Comparison of ENCODE assay signal across 21 cellular contexts in genomic region chr10:101993836-101994235, GRCh38.
"Had no signal": no experiment of that assay in that cellular context is flagged by ENCODE, and none has a peak within 500 bp of the region (broad histone marks: within the 10 kb centered on the region; RNA-seq: fewer than 3 reads in every experiment).

No MANE protein-coding gene starts in this region.

- H3K27ac ChIP-seq: adrenal gland, neutrophil, ovary, prostate gland, tibial nerve had no signal

- H3K9me3 Mint-ChIP-seq: activated naive CD4-positive, alpha-beta T cell treated with anti-CD3 and anti-CD28 coated beads, Interleukin-2, amount 50 U/mL, for 72 hours; activated T-helper 1 cell treated with anti-CD3 and anti-CD28 coated beads, Interleukin-12 subunit alpha, Interleukin-12 subunit beta, Interleukin-2, Interleukin-4 antibody, amounts not matched to agents 30 ng/mL and 10 ng/mL and 1 ng/mL, durations not matched to agents 14 hours and 24 hours and 36 hours; immature natural killer cell; natural killer cell; T-helper 2 cell treated with Interferon-gamma antibody and Interleukin-4, amounts not matched to agents 5 μg/mL and 100 μg/mL, for 36 hours had no signal

- H3K27me3 ChIP-seq: adrenal gland, neutrophil, ovary, tibial nerve had no signal

- DNase-seq: activated CD4-positive, alpha-beta T cell treated with anti-CD3 and anti-CD28 coated beads for 1 hour; activated CD4-positive, alpha-beta T cell treated with anti-CD3 and anti-CD28 coated beads, Interleukin-2, amount 50 U/mL, for 1 hour; activated CD8-positive, alpha-beta T cell treated with anti-CD3 and anti-CD28 coated beads, Interleukin-2, amount 10 ng/mL, durations not matched to agents 7 days and 5 days; activated gamma-delta T cell; adrenal gland; cortex of kidney; immature natural killer cell; left ventricle myocardium superior; mammary epithelial cell; midbrain; natural killer cell; ovary; stimulated activated CD4-positive, alpha-beta T cell treated with anti-CD3 and anti-CD28 coated beads, Interleukin-4, amount 100 ng/mL, for 1 hour; stimulated activated naive CD4-positive, alpha-beta T cell treated with Interleukin-2 at 50 U/mL for 16 hours; substantia nigra had no signal

- H3K9me3 ChIP-seq: adrenal gland, neutrophil, ovary, prostate gland, tibial nerve had no signal

- H3K4me1 Mint-ChIP-seq: immature natural killer cell, natural killer cell had no signal

- H3K36me3 Mint-ChIP-seq: natural killer cell had no signal

- H3K27ac Mint-ChIP-seq: activated CD8-positive, alpha-beta T cell treated with anti-CD3 and anti-CD28 coated beads, Interleukin-2, amount 10 ng/mL, durations not matched to agents 7 days and 5 days; activated T-helper 1 cell treated with anti-CD3 and anti-CD28 coated beads, Interleukin-12 subunit alpha, Interleukin-12 subunit beta, Interleukin-2, Interleukin-4 antibody, amounts not matched to agents 30 ng/mL and 10 ng/mL and 1 ng/mL, durations not matched to agents 14 hours and 24 hours and 36 hours; natural killer cell; T-helper 2 cell treated with Interferon-gamma antibody and Interleukin-4, amounts not matched to agents 5 μg/mL and 100 μg/mL, for 36 hours had no signal

- H3K4me3 Mint-ChIP-seq: activated CD8-positive, alpha-beta T cell treated with anti-CD3 and anti-CD28 coated beads, Interleukin-2, amount 10 ng/mL, durations not matched to agents 7 days and 5 days; activated T-helper 1 cell treated with anti-CD3 and anti-CD28 coated beads, Interleukin-12 subunit alpha, Interleukin-12 subunit beta, Interleukin-2, Interleukin-4 antibody, amounts not matched to agents 30 ng/mL and 10 ng/mL and 1 ng/mL, durations not matched to agents 14 hours and 24 hours and 36 hours; immature natural killer cell; natural killer cell; T-helper 2 cell treated with Interferon-gamma antibody and Interleukin-4, amounts not matched to agents 5 μg/mL and 100 μg/mL, for 36 hours had no signal

- H3K4me3 ChIP-seq: adrenal gland, ovary, prostate gland, tibial nerve had no signal

- H3K36me3 ChIP-seq: ovary had no signal

- H3K4me1 ChIP-seq: prostate gland, tibial nerve had no signal

- ATAC-seq: activated CD8-positive, alpha-beta T cell treated with anti-CD3 and anti-CD28 coated beads, Interleukin-2, amount 10 ng/mL, durations not matched to agents 7 days and 5 days; activated naive CD4-positive, alpha-beta T cell treated with anti-CD3 and anti-CD28 coated beads, Interleukin-2, amount 50 U/mL, for 72 hours; left ventricle myocardium superior; natural killer cell had no signal
